In genomic region chr5:171420429-171421231, GRCh38 we compare ENCODE assay signal across 8 cellular contexts. TPM values are rescaled to one million over a fixed set of nuclear protein-coding genes. Genes with fewer than 3 reads are reported as not detected.
DNase-seq lines count a peak whose midpoint lies in the region; ATAC-seq and TF ChIP-seq lines count a peak whose summit lies in the region.

No MANE protein-coding gene starts in this region.

- H2AFZ ChIP-seq in hepatocyte, result no peak overlapping the region

- no peak overlapping the region for H3K4me3 ChIP-seq in hepatocyte

- H3K4me1 ChIP-seq in hepatocyte (ENCODE audit: insufficient read depth), result peaks cover 8% of the 10 kb centered on the region

- TF ChIP-seq CTCF in hepatocyte (IDR thresholded peaks at IDR 0.05; ENCODE audit: poor library complexity), result no peak

- H4K20me1 ChIP-seq in hepatocyte (ENCODE audit: insufficient read depth, poor library complexity, severe bottlenecking), result peaks cover 8% of the 10 kb centered on the region

- H3K27ac ChIP-seq in hepatocyte, result no peak overlapping the region

- peaks cover 12% of the 10 kb centered on the region for H3K27me3 ChIP-seq in hepatocyte

- no peaks in the 10 kb centered on the region for H3K79me2 ChIP-seq in hepatocyte

- 4% methylated on average over 52 of the region's 65 CpGs for WGBS in hepatocyte (ENCODE audit: low lambda C conversion rate, missing lambda C conversion rate)

- no peaks in the 10 kb centered on the region for H3K36me3 ChIP-seq in hepatocyte (replicated peaks; ENCODE audit: insufficient read depth, low read depth)

- H3K4me2 ChIP-seq in hepatocyte, result peak overlapping the region; percentile 88

- no peak for ATAC-seq in GM19397 (IDR thresholded peaks at IDR 0.05; ENCODE audit: unreplicated experiment)
- ATAC-seq in GM21515 (IDR thresholded peaks at IDR 0.05; ENCODE audit: unreplicated experiment), result no peak

- H3K9me2 ChIP-seq in hepatocyte (replicated peaks; ENCODE audit: insufficient read depth), result no peaks in the 10 kb centered on the region

- DNase-seq in activated effector memory CD4-positive, alpha-beta T cell treated with anti-CD3 and anti-CD28 coated beads, Interleukin-2, amount 50 U/mL, for 16 hours, result peak; percentile 56
- DNase-seq in activated effector memory CD4-positive, alpha-beta T cell treated with Interleukin-2 at 50 U/mL for 16 hours, result no peak
- DNase-seq in amniotic stem cell (lab: John Stamatoyannopoulos, UW) (peak; percentile 64), hepatocyte (ENCODE audit: low spot score) (peak; percentile 87), putamen (ENCODE audit: low spot score) (peak; percentile 31), NCI-H128 (lab: John Stamatoyannopoulos, UW; ENCODE audit: unreplicated experiment) (no peak)

- H3K9me3 ChIP-seq in hepatocyte (ENCODE audit: low read depth), result no peaks in the 10 kb centered on the region

RNA-seq across cellular contexts. Expression of gene FGF18, which starts 1.2 kb away (rescaled TPM):
- total RNA-seq in hepatocyte, result 1.00 and 2.2 TPM in 2 replicates
- polyA plus RNA-seq in hepatocyte, result 6.5 and 7.2 TPM in 2 replicates

RNA-seq across cellular contexts. Expression of gene NPM1, which starts 33.0 kb away (rescaled TPM):
- total RNA-seq in hepatocyte, result 1,088 and 1,095 TPM in 2 replicates
- 373 and 443 TPM in 2 replicates for polyA plus RNA-seq in hepatocyte

Comparison
In these comparisons a context has a peak if more than half of its experiments do, and no peak if none do; other contexts are left out.
1. DNase-seq: peak in activated effector memory CD4-positive, alpha-beta T cell treated with anti-CD3 and anti-CD28 coated beads, Interleukin-2, amount 50 U/mL, for 16 hours (single experiment), amniotic stem cell (single experiment), hepatocyte (single experiment) and putamen (single experiment); none in activated effector memory CD4-positive, alpha-beta T cell treated with Interleukin-2 at 50 U/mL for 16 hours (single experiment) and NCI-H128 (single experiment).